ENCODE assay signal across 24 cellular contexts in the genomic region with DNA sequence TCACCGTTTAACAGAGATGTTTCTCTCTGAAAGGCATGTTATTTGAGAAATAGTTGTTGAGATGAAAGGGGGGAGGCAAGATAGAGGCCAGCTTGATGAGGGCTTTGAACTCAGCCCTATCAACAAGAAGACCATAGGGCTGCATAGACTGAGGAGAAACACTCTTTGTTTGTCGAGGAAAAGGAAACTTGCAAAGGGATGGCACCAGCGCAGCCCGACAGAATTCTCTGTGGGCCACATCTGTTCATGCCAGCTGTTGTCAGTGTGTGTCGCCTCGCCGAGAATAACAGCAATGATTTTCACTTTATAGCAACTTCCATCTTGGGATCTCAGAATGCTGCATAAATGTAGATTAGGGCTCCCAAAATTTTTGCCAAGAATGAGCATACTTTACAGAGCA.
"Had no signal": no experiment of that assay in that cellular context is flagged by ENCODE, and none has a peak within 500 bp of the region (broad histone marks: within the 10 kb centered on the region; RNA-seq: fewer than 3 reads in every experiment).

No MANE protein-coding gene starts in this region.

- H3K27ac ChIP-seq: SJSA1 had no signal

- H3K4me3 ChIP-seq: SJSA1 had no signal

- H3K9me3 ChIP-seq: SJSA1 had no signal

- ATAC-seq: activated CD4-positive, alpha-beta T cell treated with anti-CD3 and anti-CD28 coated beads for 36 hours; activated T-helper 17 cell treated with anti-CD3 and anti-CD28 coated beads, Interleukin-2, amount 50 U/mL, for 72 hours; PC-3; SK-N-SH treated with all-trans-retinoic acid at 6 μM for 48 hours had no signal

- DNase-seq: activated CD4-positive, alpha-beta memory T cell treated with anti-CD3 and anti-CD28 coated beads, Interleukin-2, amount 10 ng/mL, durations not matched to agents 7 days and 5 days; activated CD4-positive, alpha-beta T cell treated with anti-CD3 and anti-CD28 coated beads for 36 hours; activated CD4-positive, alpha-beta T cell treated with anti-CD3 and anti-CD28 coated beads, Interleukin-2, amount 50 U/mL, for 1 hour; activated gamma-delta T cell; activated naive CD4-positive, alpha-beta T cell treated with anti-CD3 and anti-CD28 coated beads for 36 hours; activated T-cell treated with anti-CD3 and anti-CD28 coated beads for 4 hours; activated T-cell treated with anti-CD3 and anti-CD28 coated beads, Interleukin-2, amount 50 U/mL, for 48 hours; KG1; NCI-H1092 treated with DMSO at 0.1 percent for 48 hours; NCI-H1417 treated with DMSO at 0.1 percent for 48 hours; NCI-H1694; NCI-H2029; NCI-H2107; NCI-H2171 treated with DMSO at 0.1 percent for 48 hours; NCI-H226; NCI-H526 treated with DMSO at 0.1 percent for 48 hours; NCI-H82; PC-3; SHP77; T-helper 2 cell; T1000 had no signal

- H3K27me3 ChIP-seq: SJSA1 had no signal
